In the genomic region with DNA sequence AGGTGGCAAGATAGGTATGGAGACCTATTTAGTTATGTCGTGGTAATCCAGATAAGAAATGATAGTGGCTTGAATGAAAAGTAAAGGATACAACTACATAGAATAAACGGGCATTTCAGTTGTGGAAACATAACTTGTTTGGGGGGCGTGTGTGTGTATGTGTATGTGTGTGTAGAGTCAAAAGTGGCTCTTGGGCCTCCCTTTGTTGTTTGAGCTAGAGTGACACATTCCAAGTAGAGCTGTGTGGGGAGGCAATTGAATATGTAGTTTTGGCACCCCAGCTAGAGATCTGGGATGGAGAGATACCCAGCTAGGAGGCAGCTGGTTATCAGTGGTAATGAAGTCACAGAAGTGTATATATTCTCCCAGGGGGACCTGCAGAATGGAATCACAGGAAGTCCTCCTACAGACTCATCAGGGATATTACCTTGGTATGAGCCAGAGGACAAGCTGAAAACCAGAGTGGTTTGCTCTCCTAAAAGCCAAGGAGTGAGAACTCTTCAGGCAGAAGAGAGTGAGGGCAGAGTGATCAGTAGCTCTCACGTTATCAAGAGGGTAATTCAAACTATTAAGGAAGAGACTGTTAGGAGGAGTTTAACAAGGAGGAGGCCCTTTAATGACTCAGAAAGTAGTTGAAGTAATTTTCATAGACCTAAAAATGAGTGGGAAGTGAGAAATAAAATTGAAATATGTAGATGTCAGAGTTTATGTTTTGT, we compare ENCODE assay signal across 1 cellular context.
A peak's percentile ranks its signal among the peaks of the same experiment; 100 is the strongest.
TF ChIP-seq lines count a peak whose summit lies in the region.

No MANE protein-coding gene starts in this region.

TF ChIP-seq in K562, 482 proteins besides CTCF, POLR2A, EP300 and RAD21 (continued from another document and continues in another):
- TF ChIP-seq ZNF780A (CRISPR knock-in tag; IDR thresholded peaks at IDR 0.05) (no peak), ZNF232 (CRISPR knock-in tag; IDR thresholded peaks at IDR 0.05) (no peak), NR0B1 (IDR thresholded peaks at IDR 0.05; ENCODE audit: partially characterized antibody) (no peak), ZNF778 (CRISPR knock-in tag; IDR thresholded peaks at IDR 0.05) (no peak), CREB3L1 (IDR thresholded peaks at IDR 0.05; ENCODE audit: borderline replicate concordance, low read depth) (no peak), SNAPC5 (CRISPR knock-in tag; IDR thresholded peaks at IDR 0.05) (no peak), HDAC3 (IDR thresholded peaks at IDR 0.05; ENCODE audit: borderline replicate concordance, partially characterized antibody) (peak; percentile 75), ATF6 (CRISPR knock-in tag; IDR thresholded peaks at IDR 0.05) (no peak), LARP7 (IDR thresholded peaks at IDR 0.05) (0 out of 2 replicates have a peak, but pooled peaks have one; percentile 42), MTA2 (IDR thresholded peaks at IDR 0.05; ENCODE audit: low read depth) (peak; percentile 94), MBD1 (CRISPR knock-in tag; IDR thresholded peaks at IDR 0.05) (no peak), CBX8 (IDR thresholded peaks at IDR 0.05; ENCODE audit: borderline replicate concordance, extremely low read depth, low read depth, low read length, poor library complexity, severe bottlenecking) (no peak), ELK1 (CRISPR knock-in tag; IDR thresholded peaks at IDR 0.05) (no peak), ZNF444 (CRISPR knock-in tag; IDR thresholded peaks at IDR 0.05) (no peak), HNRNPL (IDR thresholded peaks at IDR 0.05; ENCODE audit: low read depth, low read length) (no peak), KDM2B (CRISPR knock-in tag; IDR thresholded peaks at IDR 0.05) (no peak), MYNN (IDR thresholded peaks at IDR 0.05) (peak; percentile 82; the same call in 1 of the 2 replicates), MYNN (CRISPR knock-in tag; IDR thresholded peaks at IDR 0.05) (no peak), E2F5 (CRISPR knock-in tag; IDR thresholded peaks at IDR 0.05) (no peak), HDAC8 (tag; IDR thresholded peaks at IDR 0.05) (no peak), E4F1 (CRISPR knock-in tag; IDR thresholded peaks at IDR 0.05; ENCODE audit: borderline replicate concordance) (no peak), NCOA1 (IDR thresholded peaks at IDR 0.05; ENCODE audit: low read depth) (peak; percentile 75; the same call in 1 of the 2 replicates), YY1 (IDR thresholded peaks at IDR 0.05; ENCODE audit: borderline replicate concordance in 1 of 3, control insufficient read depth in 1 of 3, extremely low read depth in 1 of 3, insufficient read depth in 3 of 3, insufficient read length in 1 of 3, insufficient replicate concordance in 2 of 3, low read depth in 1 of 3, low read length in 2 of 3) (peak in 1 of 3 experiments; percentile 34), ATF7 (IDR thresholded peaks at IDR 0.05) (peak; percentile 91), MIER1 (IDR thresholded peaks at IDR 0.05; ENCODE audit: low read depth) (no peak), SPI1 (IDR thresholded peaks at IDR 0.05; ENCODE audit: borderline replicate concordance, low read depth, low read length) (0 out of 2 replicates have a peak, but pooled peaks have one; percentile 0), MAX (CRISPR knock-in tag; IDR thresholded peaks at IDR 0.05) (no peak), ZBED1 (IDR thresholded peaks at IDR 0.05) (0 out of 2 replicates have a peak, but pooled peaks have one; percentile 33), HDAC6 (IDR thresholded peaks at IDR 0.05; ENCODE audit: low read depth, low read length) (no peak), ARHGAP35 (IDR thresholded peaks at IDR 0.05; ENCODE audit: partially characterized antibody) (no peak), PYGO2 (tag; IDR thresholded peaks at IDR 0.05) (no peak), PTRF (tag; IDR thresholded peaks at IDR 0.05) (no peak), SLC30A9 (CRISPR knock-in tag; IDR thresholded peaks at IDR 0.05) (no peak), NR1H2 (CRISPR knock-in tag; IDR thresholded peaks at IDR 0.05) (no peak), SRSF1 (IDR thresholded peaks at IDR 0.05; ENCODE audit: low read depth, low read length) (no peak), ADNP (tag; IDR thresholded peaks at IDR 0.05) (no peak), PCBP1 (IDR thresholded peaks at IDR 0.05; ENCODE audit: low read depth, low read length, poor library complexity, severe bottlenecking) (no peak), CBX3 (IDR thresholded peaks at IDR 0.05; ENCODE audit: borderline replicate concordance in 1 of 2, low read length in 2 of 2) (peak in 1 of 2 experiments; percentile 82; a peak in 1 of 3 replicates), CTCFL (IDR thresholded peaks at IDR 0.05; ENCODE audit: borderline replicate concordance, insufficient read depth, low read depth, low read length, poor library complexity, severe bottlenecking) (no peak), NBN (IDR thresholded peaks at IDR 0.05; ENCODE audit: low read depth) (peak; percentile 80; the same call in 1 of the 2 replicates)
- TF ChIP-seq, protein P1, sequence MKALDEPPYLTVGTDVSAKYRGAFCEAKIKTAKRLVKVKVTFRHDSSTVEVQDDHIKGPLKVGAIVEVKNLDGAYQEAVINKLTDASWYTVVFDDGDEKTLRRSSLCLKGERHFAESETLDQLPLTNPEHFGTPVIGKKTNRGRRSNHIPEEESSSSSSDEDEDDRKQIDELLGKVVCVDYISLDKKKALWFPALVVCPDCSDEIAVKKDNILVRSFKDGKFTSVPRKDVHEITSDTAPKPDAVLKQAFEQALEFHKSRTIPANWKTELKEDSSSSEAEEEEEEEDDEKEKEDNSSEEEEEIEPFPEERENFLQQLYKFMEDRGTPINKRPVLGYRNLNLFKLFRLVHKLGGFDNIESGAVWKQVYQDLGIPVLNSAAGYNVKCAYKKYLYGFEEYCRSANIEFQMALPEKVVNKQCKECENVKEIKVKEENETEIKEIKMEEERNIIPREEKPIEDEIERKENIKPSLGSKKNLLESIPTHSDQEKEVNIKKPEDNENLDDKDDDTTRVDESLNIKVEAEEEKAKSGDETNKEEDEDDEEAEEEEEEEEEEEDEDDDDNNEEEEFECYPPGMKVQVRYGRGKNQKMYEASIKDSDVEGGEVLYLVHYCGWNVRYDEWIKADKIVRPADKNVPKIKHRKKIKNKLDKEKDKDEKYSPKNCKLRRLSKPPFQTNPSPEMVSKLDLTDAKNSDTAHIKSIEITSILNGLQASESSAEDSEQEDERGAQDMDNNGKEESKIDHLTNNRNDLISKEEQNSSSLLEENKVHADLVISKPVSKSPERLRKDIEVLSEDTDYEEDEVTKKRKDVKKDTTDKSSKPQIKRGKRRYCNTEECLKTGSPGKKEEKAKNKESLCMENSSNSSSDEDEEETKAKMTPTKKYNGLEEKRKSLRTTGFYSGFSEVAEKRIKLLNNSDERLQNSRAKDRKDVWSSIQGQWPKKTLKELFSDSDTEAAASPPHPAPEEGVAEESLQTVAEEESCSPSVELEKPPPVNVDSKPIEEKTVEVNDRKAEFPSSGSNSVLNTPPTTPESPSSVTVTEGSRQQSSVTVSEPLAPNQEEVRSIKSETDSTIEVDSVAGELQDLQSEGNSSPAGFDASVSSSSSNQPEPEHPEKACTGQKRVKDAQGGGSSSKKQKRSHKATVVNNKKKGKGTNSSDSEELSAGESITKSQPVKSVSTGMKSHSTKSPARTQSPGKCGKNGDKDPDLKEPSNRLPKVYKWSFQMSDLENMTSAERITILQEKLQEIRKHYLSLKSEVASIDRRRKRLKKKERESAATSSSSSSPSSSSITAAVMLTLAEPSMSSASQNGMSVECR (CRISPR knock-in tag; IDR thresholded peaks at IDR 0.05), result no peak
